In the genomic region with DNA sequence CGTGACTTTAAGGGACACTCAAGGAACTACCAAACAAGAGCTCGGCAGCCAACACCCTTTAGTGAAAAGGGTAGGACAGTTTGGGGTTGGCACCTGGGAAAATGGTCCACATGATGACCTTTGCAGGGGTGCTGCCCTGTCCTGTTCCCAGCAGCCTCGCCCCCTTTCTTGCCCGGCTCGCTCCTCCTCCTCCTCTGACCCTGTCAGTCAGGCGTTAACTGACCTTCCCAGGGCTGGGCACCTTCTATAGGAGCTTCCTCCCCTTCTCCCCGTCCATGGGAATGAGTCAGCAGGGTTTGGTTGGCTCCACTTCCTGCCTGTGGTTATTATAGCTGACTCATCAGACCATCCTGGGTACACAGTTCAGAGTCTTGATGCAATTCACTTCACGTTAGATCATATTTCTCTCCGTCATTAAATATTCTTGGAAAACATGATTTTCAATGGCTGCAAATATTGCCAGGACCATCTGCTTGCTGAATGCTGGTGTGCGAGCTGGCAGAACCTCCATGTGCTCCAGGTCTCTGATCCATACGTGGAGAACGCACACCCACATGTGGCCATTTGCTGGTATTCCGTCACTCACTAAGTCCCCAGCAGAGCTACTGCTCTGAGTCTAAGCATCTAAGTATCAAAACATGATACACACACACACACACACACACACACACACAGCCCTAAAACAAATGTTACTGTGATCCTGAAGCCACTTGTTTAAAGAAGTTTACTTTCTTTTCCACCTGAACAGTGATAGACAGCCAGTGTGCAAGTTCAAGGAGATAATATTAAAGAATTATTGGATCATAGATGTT, we compare ENCODE assay signal across 8 cellular contexts.
DNase-seq lines count a peak whose midpoint lies in the region; ATAC-seq and TF ChIP-seq lines count a peak whose summit lies in the region.

No MANE protein-coding gene starts in this region.

- H3K4me2 ChIP-seq in IMR-90 (ENCODE audit: low read depth, low read length), result peak overlapping the region; percentile 72

- peak overlapping the region; percentile 94 for H2BK120ac ChIP-seq in IMR-90 (ENCODE audit: low read depth, low read length)

- peak; percentile 81 for TF ChIP-seq RAD21 in IMR-90 (IDR thresholded peaks at IDR 0.05; ENCODE audit: low read length)

- CTCF ChIA-PET in IMR-90 (lab: Yijun Ruan, JAX), result interaction anchor here (0.6 to 1.6 kb wide), 2 partner anchors 21 to 596 kb away, joined by 4 to 7 read pairs; no protein-coding TSS in a partner anchor

- 0 out of 2 replicates have a peak, but pooled peaks cover 2% of the 10 kb centered on the region for H3K27me3 ChIP-seq in IMR-90 (ENCODE audit: control insufficient read depth, insufficient read depth, low read length)
- no peaks in the 10 kb centered on the region for H3K27me3 ChIP-seq in RWPE2 (ENCODE audit: insufficient read depth, poor library complexity, severe bottlenecking)

- dilution Hi-C loops in IMR-90 (cut with HindIII; ENCODE audit: low sequenced_read_pairs, unreplicated experiment), result no loop called here

- H3K23ac ChIP-seq in IMR-90 (ENCODE audit: low read depth, low read length), result peak overlapping the region; percentile 68

- peaks cover 9% of the 10 kb centered on the region for H3K4me1 ChIP-seq in IMR-90 (ENCODE audit: control insufficient read depth, insufficient read depth, low read length)
- H3K4me1 ChIP-seq in RWPE2 (ENCODE audit: insufficient read depth, poor library complexity, severe bottlenecking), result peaks cover 24% of the 10 kb centered on the region

- peak overlapping the region in 1 of 2 experiments; percentile 78; a peak in 2 of 4 replicates for H4K8ac ChIP-seq in IMR-90 (ENCODE audit: low read depth in 2 of 2, low read length in 2 of 2)

- H3K9me1 ChIP-seq in IMR-90 (ENCODE audit: insufficient read depth, low read length), result peaks cover 7% of the 10 kb centered on the region

- TF ChIP-seq POLR2A in IMR-90 (IDR thresholded peaks at IDR 0.05; ENCODE audit: low read depth, low read length), result no peak

- H4K20me1 ChIP-seq in IMR-90 (ENCODE audit: insufficient read depth, low read length), result no peaks in the 10 kb centered on the region; the same call in 1 of the 2 replicates

- no peak overlapping the region for H3K4me3 ChIP-seq in IMR-90 (ENCODE audit: insufficient read depth, low read depth, low read length)
- H3K4me3 ChIP-seq in RWPE2 (ENCODE audit: severe bottlenecking), result no peak overlapping the region

- H3K79me1 ChIP-seq in IMR-90 (ENCODE audit: low read depth in 1 of 2, low read length in 2 of 2), result peaks cover 0 to 3% of the 10 kb centered on the region in 2 experiments; a peak in 1 of 4 replicates

- H3K18ac ChIP-seq in IMR-90 (ENCODE audit: low read depth, low read length), result peak overlapping the region; percentile 62

- DNase-seq in DMS53 treated with DMSO at 0.1 percent for 48 hours (lab: John Stamatoyannopoulos, UW; ENCODE audit: unreplicated experiment), result peak; percentile 99
- peak; percentile 100 for DNase-seq in IMR-90
- peak; percentile 95 for DNase-seq in RWPE2 (ENCODE audit: low spot score)
- peak; percentile 85 for DNase-seq in activated effector memory CD4-positive, alpha-beta T cell treated with anti-CD3 and anti-CD28 coated beads, Interleukin-2, amount 50 U/mL, for 16 hours
- peak; percentile 99 for DNase-seq in glomerular visceral epithelial cell (ENCODE audit: extremely low spot score)
- peak; percentile 99 for DNase-seq in renal cortical epithelial cell (ENCODE audit: low read depth)
- DNase-seq in putamen (ENCODE audit: low spot score), result no peak

- H3K36me3 ChIP-seq in IMR-90 (ENCODE audit: control insufficient read depth, insufficient read depth, low read length) (no peaks in the 10 kb centered on the region), RWPE2 (ENCODE audit: low read depth) (no peaks in the 10 kb centered on the region)

- peak overlapping the region; percentile 83 for H2AFZ ChIP-seq in IMR-90 (replicated peaks; ENCODE audit: low read length, poor library complexity)

- H3K56ac ChIP-seq in IMR-90 (ENCODE audit: extremely low read depth, insufficient read depth, low read length), result no peak overlapping the region; the same call in 1 of the 2 replicates

- intact Hi-C loops in IMR-90 (cut with micrococcal nuclease), result no loop called here

- peak overlapping the region; percentile 86 for H3K4ac ChIP-seq in IMR-90 (ENCODE audit: low read depth, low read length)

- peak overlapping the region; percentile 70 for H2BK5ac ChIP-seq in IMR-90 (ENCODE audit: low read depth, low read length, poor library complexity, severe bottlenecking)

- H3K27ac ChIP-seq in IMR-90 (ENCODE audit: insufficient read depth, low read length) (peak overlapping the region; percentile 89), RWPE2 (ENCODE audit: poor library complexity, severe bottlenecking) (peak overlapping the region; percentile 68)

- peak overlapping the region; percentile 60 for H2AK9ac ChIP-seq in IMR-90 (replicated peaks; ENCODE audit: low read depth, low read length, poor library complexity)

- 6% methylated on average over 6 of the region's 13 CpGs; no CpG with 5 or more reads in 1 of the 2 experiments for WGBS in IMR-90 (ENCODE audit: extremely low coverage in 2 of 2, insufficient read length in 1 of 2), 2 experiments

- H2AK5ac ChIP-seq in IMR-90 (ENCODE audit: low read depth, low read length), result peak overlapping the region; percentile 69

- TF ChIP-seq CTCF in IMR-90 (conservative IDR thresholded peaks at IDR 0.05; ENCODE audit: low read depth, low read length) (peak; percentile 60), RWPE2 (IDR thresholded peaks at IDR 0.05; ENCODE audit: poor library complexity, severe bottlenecking) (peak; percentile 87)

- H4K91ac ChIP-seq in IMR-90 (ENCODE audit: insufficient read depth, low read depth, low read length), result peak overlapping the region; percentile 43

- H2BK20ac ChIP-seq in IMR-90 (ENCODE audit: low read depth, low read length), result peak overlapping the region; percentile 93

- H3K9me3 ChIP-seq in IMR-90 (ENCODE audit: control insufficient read depth, insufficient read depth, low read length), result peaks cover 5% of the 10 kb centered on the region
- no peaks in the 10 kb centered on the region for H3K9me3 ChIP-seq in RWPE2 (ENCODE audit: severe bottlenecking)

- peak overlapping the region; percentile 69 for H3K14ac ChIP-seq in IMR-90 (replicated peaks; ENCODE audit: low read depth, low read length)

- H3K9ac ChIP-seq in IMR-90 (ENCODE audit: low read depth, low read length), result no peak overlapping the region

- in situ Hi-C loops in IMR-90 (cut with MboI; ENCODE audit: low sequenced_read_pairs), result no loop called here

- POLR2A ChIA-PET in IMR-90 (lab: Charles Lee; ENCODE audit: unreplicated experiment), result no interaction called here

- H2BK15ac ChIP-seq in IMR-90 (ENCODE audit: low read depth, low read length), result peak overlapping the region; percentile 20; the same call in 1 of the 3 replicates

- ATAC-seq in IMR-90 (ENCODE audit: low read depth), result peak; percentile 95
- peak; percentile 97 for ATAC-seq in RWPE2 (ENCODE audit: low read depth)
- ATAC-seq in HG02798 (IDR thresholded peaks at IDR 0.05; ENCODE audit: poor library complexity, unreplicated experiment), result no peak

- H4K5ac ChIP-seq in IMR-90 (ENCODE audit: low read depth, low read length), result peak overlapping the region; percentile 73; the same call in 1 of the 2 replicates

- no TSS peak for BruUV-seq in IMR-90 (replicated peaks; lab: Mats Ljungman, UMichigan)

TF ChIP-seq in IMR-90, 13 proteins besides CTCF, POLR2A, EP300 and RAD21:
- TF ChIP-seq SMC3 (IDR thresholded peaks at IDR 0.05; ENCODE audit: low read depth, low read length), result peak; percentile 63
- TF ChIP-seq NFE2L2 (IDR thresholded peaks at IDR 0.05; ENCODE audit: low read depth, low read length), result peak; percentile 96
- TF ChIP-seq, protein P1, sequence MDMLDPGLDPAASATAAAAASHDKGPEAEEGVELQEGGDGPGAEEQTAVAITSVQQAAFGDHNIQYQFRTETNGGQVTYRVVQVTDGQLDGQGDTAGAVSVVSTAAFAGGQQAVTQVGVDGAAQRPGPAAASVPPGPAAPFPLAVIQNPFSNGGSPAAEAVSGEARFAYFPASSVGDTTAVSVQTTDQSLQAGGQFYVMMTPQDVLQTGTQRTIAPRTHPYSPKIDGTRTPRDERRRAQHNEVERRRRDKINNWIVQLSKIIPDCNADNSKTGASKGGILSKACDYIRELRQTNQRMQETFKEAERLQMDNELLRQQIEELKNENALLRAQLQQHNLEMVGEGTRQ (IDR thresholded peaks at IDR 0.05; ENCODE audit: low read depth, low read length), result peak; percentile 51; the same call in 1 of the 2 replicates
- peak; percentile 54; the same call in 1 of the 2 replicates for TF ChIP-seq MAZ (IDR thresholded peaks at IDR 0.05; ENCODE audit: borderline replicate concordance, low read depth, low read length)
- TF ChIP-seq FOS (IDR thresholded peaks at IDR 0.05; ENCODE audit: low read depth, low read length), result peak; percentile 99
- TF ChIP-seq, protein P2, sequence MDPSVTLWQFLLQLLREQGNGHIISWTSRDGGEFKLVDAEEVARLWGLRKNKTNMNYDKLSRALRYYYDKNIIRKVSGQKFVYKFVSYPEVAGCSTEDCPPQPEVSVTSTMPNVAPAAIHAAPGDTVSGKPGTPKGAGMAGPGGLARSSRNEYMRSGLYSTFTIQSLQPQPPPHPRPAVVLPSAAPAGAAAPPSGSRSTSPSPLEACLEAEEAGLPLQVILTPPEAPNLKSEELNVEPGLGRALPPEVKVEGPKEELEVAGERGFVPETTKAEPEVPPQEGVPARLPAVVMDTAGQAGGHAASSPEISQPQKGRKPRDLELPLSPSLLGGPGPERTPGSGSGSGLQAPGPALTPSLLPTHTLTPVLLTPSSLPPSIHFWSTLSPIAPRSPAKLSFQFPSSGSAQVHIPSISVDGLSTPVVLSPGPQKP (IDR thresholded peaks at IDR 0.05; ENCODE audit: borderline replicate concordance, low read depth, low read length), result no peak
- no peak for TF ChIP-seq CHD1 (IDR thresholded peaks at IDR 0.05; ENCODE audit: low read depth, low read length)
- TF ChIP-seq RCOR1 (IDR thresholded peaks at IDR 0.05; ENCODE audit: insufficient replicate concordance, low read length), result peak; percentile 27
- TF ChIP-seq CEBPB (IDR thresholded peaks at IDR 0.05; ENCODE audit: low read depth, low read length), result peak; percentile 95
- peak; percentile 95 for TF ChIP-seq MXI1 (IDR thresholded peaks at IDR 0.05; ENCODE audit: borderline replicate concordance, low read depth, low read length)
- TF ChIP-seq BHLHE40 (IDR thresholded peaks at IDR 0.05; ENCODE audit: low read depth, low read length), result peak; percentile 72
- peak; percentile 99 for TF ChIP-seq MAFK (IDR thresholded peaks at IDR 0.05; ENCODE audit: low read depth, low read length)
- TF ChIP-seq RFX5 (IDR thresholded peaks at IDR 0.05; ENCODE audit: low read depth, low read length), result no peak
